ENCODE assay signal across 18 cellular contexts in the genomic region with DNA sequence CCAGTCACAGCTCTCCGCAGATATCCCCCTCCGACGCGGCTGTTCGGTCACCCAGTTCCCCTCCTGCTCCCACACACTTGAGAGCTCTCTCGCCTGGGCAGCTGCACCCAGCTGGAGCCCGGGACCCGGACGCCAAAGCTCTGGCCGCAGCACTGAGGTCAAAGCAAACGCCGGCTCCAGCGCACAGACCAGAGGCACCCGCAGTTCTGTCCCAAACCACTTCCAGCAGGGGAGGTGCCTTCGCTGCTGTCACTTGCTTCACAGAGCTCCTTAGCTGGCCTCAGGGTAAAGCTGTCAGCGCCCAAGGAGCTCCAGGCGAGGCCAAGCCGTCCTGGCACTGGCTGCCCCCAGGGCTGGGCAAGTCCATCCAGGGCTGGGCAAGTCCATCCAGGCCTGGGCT.
"Had no signal": no experiment of that assay in that cellular context is flagged by ENCODE, and none has a peak within 500 bp of the region (broad histone marks: within the 10 kb centered on the region; RNA-seq: fewer than 3 reads in every experiment).

No MANE protein-coding gene starts in this region.

- H3K27me3 Mint-ChIP-seq: activated CD4-positive, alpha-beta T cell treated with anti-CD3 and anti-CD28 coated beads for 36 hours; activated naive CD4-positive, alpha-beta T cell treated with anti-CD3 and anti-CD28 coated beads, Interleukin-2, amount 50 U/mL, for 24 hours had no signal

- ATAC-seq: activated CD4-positive, alpha-beta T cell treated with anti-CD3 and anti-CD28 coated beads for 36 hours; gastroesophageal sphincter; SK-N-SH treated with all-trans-retinoic acid at 6 μM for 48 hours had no signal

- H3K4me1 ChIP-seq: neural progenitor cell, parathyroid adenoma had no signal

- H3K27ac ChIP-seq: adrenal gland, gastroesophageal sphincter, hepatocyte, neural progenitor cell, parathyroid adenoma, skin epidermis had no signal

- H3K4me1 Mint-ChIP-seq: activated CD4-positive, alpha-beta memory T cell treated with anti-CD3 and anti-CD28 coated beads, Interleukin-2, amount 10 ng/mL, durations not matched to agents 7 days and 5 days; activated CD4-positive, alpha-beta T cell treated with anti-CD3 and anti-CD28 coated beads for 36 hours; activated naive CD4-positive, alpha-beta T cell treated with anti-CD3 and anti-CD28 coated beads, Interleukin-2, amount 50 U/mL, for 24 hours; neural progenitor cell had no signal

- H2AFZ ChIP-seq: hepatocyte, neural progenitor cell, parathyroid adenoma had no signal

- H3K36me3 ChIP-seq: neural progenitor cell had no signal

- H3K27me3 ChIP-seq: adrenal gland, gastroesophageal sphincter, hepatocyte, neural progenitor cell had no signal

- DNase-seq: activated CD4-positive, alpha-beta memory T cell treated with anti-CD3 and anti-CD28 coated beads, Interleukin-2, amount 10 ng/mL, durations not matched to agents 7 days and 5 days; activated CD4-positive, alpha-beta T cell treated with anti-CD3 and anti-CD28 coated beads for 36 hours; activated CD8-positive, alpha-beta memory T cell treated with anti-CD3 and anti-CD28 coated beads, Interleukin-2, amount 50 U/mL, for 4 hours; activated effector memory CD4-positive, alpha-beta T cell treated with anti-CD3 and anti-CD28 coated beads, Interleukin-2, amount 50 U/mL, for 16 hours; activated T-cell treated with anti-CD3 and anti-CD28 coated beads, Interleukin-2, amount 50 U/mL, for 48 hours; adrenal gland; erythroblast; islet precursor cell; stimulated activated CD4-positive, alpha-beta T cell treated with anti-CD3 and anti-CD28 coated beads, Interleukin-4, amount 100 ng/mL, for 24 hours; stimulated activated naive CD4-positive, alpha-beta T cell had no signal

- H3K4me2 ChIP-seq: hepatocyte, neural progenitor cell had no signal

- H3K36me3 Mint-ChIP-seq: activated naive CD4-positive, alpha-beta T cell treated with anti-CD3 and anti-CD28 coated beads, Interleukin-2, amount 50 U/mL, for 24 hours had no signal

- H3K4me3 Mint-ChIP-seq: activated CD4-positive, alpha-beta memory T cell treated with anti-CD3 and anti-CD28 coated beads, Interleukin-2, amount 10 ng/mL, durations not matched to agents 7 days and 5 days; activated CD4-positive, alpha-beta T cell treated with anti-CD3 and anti-CD28 coated beads for 36 hours; activated naive CD4-positive, alpha-beta T cell treated with anti-CD3 and anti-CD28 coated beads, Interleukin-2, amount 50 U/mL, for 24 hours; neural progenitor cell; T-helper 1 cell treated with Interleukin-12 subunit alpha and Interleukin-12 subunit beta and Interleukin-4 antibody, amounts not matched to agents 30 μg/mL and 1 μg/mL, for 36 hours had no signal

- H3K9me3 ChIP-seq: adrenal gland, gastroesophageal sphincter had no signal

- H3K4me3 ChIP-seq: adrenal gland, gastroesophageal sphincter, hepatocyte, neural progenitor cell, skin epidermis had no signal

- H3K27ac Mint-ChIP-seq: activated CD4-positive, alpha-beta memory T cell treated with anti-CD3 and anti-CD28 coated beads, Interleukin-2, amount 10 ng/mL, durations not matched to agents 7 days and 5 days; activated CD4-positive, alpha-beta T cell treated with anti-CD3 and anti-CD28 coated beads for 36 hours; activated naive CD4-positive, alpha-beta T cell treated with anti-CD3 and anti-CD28 coated beads, Interleukin-2, amount 50 U/mL, for 24 hours; neural progenitor cell; T-helper 1 cell treated with Interleukin-12 subunit alpha and Interleukin-12 subunit beta and Interleukin-4 antibody, amounts not matched to agents 30 μg/mL and 1 μg/mL, for 36 hours had no signal

- H3K9me3 Mint-ChIP-seq: activated CD4-positive, alpha-beta memory T cell treated with anti-CD3 and anti-CD28 coated beads, Interleukin-2, amount 10 ng/mL, durations not matched to agents 7 days and 5 days; activated naive CD4-positive, alpha-beta T cell treated with anti-CD3 and anti-CD28 coated beads, Interleukin-2, amount 50 U/mL, for 24 hours; neural progenitor cell; T-helper 1 cell treated with Interleukin-12 subunit alpha and Interleukin-12 subunit beta and Interleukin-4 antibody, amounts not matched to agents 30 μg/mL and 1 μg/mL, for 36 hours had no signal

- H3K9ac ChIP-seq: neural progenitor cell, parathyroid adenoma had no signal

- H3K79me2 ChIP-seq: hepatocyte had no signal
